1 cellular context compared by ENCODE assay signal in the genomic region with DNA sequence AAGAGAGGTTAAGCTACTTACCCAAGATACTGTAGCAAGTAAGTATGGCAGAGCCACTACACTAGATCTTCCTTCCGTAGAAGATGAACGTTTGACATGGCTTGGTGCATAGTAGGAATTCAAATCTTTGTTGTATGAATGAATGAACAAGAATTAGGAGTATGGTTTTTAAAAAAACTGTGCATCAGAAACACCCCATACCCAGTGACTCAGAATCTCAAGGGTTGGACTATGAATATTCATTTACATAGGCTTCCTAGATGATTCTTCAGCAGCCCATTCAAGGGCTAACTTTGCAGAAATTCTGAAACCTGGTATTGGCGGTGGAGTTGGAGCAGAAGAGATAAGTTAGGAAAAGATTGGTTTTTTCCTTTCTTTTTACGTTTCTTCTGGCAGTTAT.
TF ChIP-seq lines count a peak whose summit lies in the region.

No MANE protein-coding gene starts in this region.

TF ChIP-seq in A549, 52 proteins besides CTCF, POLR2A, EP300 and RAD21 (continued from another document):
- TF ChIP-seq SMC3 (IDR thresholded peaks at IDR 0.05) = no peak
- TF ChIP-seq ESRRA (IDR thresholded peaks at IDR 0.05; ENCODE audit: borderline replicate concordance, low read length) = no peak
- no peak for TF ChIP-seq ZSCAN20 (CRISPR knock-in tag; IDR thresholded peaks at IDR 0.05)
- TF ChIP-seq TP53 (CRISPR knock-in tag; IDR thresholded peaks at IDR 0.05) = no peak
- no peak for TF ChIP-seq MAZ (IDR thresholded peaks at IDR 0.05; ENCODE audit: borderline replicate concordance, low read depth, low read length)
